Comparison of ENCODE assay signal across 25 cellular contexts in genomic region chr2:74046441-74046840, GRCh38.
"Had no signal": no experiment of that assay in that cellular context is flagged by ENCODE, and none has a peak within 500 bp of the region (broad histone marks: within the 10 kb centered on the region; RNA-seq: fewer than 3 reads in every experiment).

No MANE protein-coding gene starts in this region.

- H3K27me3 ChIP-seq: hepatocyte, pancreas, tibial nerve, uterus had no signal

- H3K36me3 ChIP-seq: prostate gland, uterus had no signal

- H3K9me3 ChIP-seq: left ventricle myocardium inferior, pancreas, prostate gland, tibial nerve, uterus had no signal

- H3K4me3 Mint-ChIP-seq: mesothelial cell of epicardium; naive B cell; natural killer cell; stimulated activated naive CD8-positive, alpha-beta T cell treated with anti-CD3 and anti-CD28 coated beads, Interleukin-15, amount 100 ng/mL, for 72 hours; type B pancreatic cell had no signal

- H3K36me3 Mint-ChIP-seq: natural killer cell had no signal

- H3K27ac ChIP-seq: hepatocyte, left ventricle myocardium inferior, pancreas, prostate gland, tibial nerve, uterus had no signal

- H3K27me3 Mint-ChIP-seq: naive B cell; stimulated activated naive CD8-positive, alpha-beta T cell treated with anti-CD3 and anti-CD28 coated beads, Interleukin-15, amount 100 ng/mL, for 72 hours; type B pancreatic cell had no signal

- H3K4me1 ChIP-seq: left ventricle myocardium inferior, pancreas, prostate gland, tibial nerve, uterus had no signal

- DNase-seq: islet precursor cell; left ventricle myocardium inferior; mesendoderm; naive B cell; natural killer cell; nucleus accumbens; pancreas; posterior cingulate gyrus; retina; stimulated activated CD4-positive, alpha-beta T cell treated with anti-CD3 and anti-CD28 coated beads, Interleukin-12 subunit alpha, Interleukin-12 subunit beta, amount 100 ng/mL, for 4 hours; stimulated activated CD4-positive, alpha-beta T cell treated with anti-CD3 and anti-CD28 coated beads, Interleukin-15, amount 100 ng/mL, for 24 hours; stimulated activated CD4-positive, alpha-beta T cell treated with anti-CD3 and anti-CD28 coated beads, Interleukin-2, amount 100 ng/mL, for 24 hours; stimulated activated CD4-positive, alpha-beta T cell treated with anti-CD3 and anti-CD28 coated beads, Interleukin-4, amount 100 ng/mL, for 1 hour; stimulated activated naive CD4-positive, alpha-beta T cell treated with Interleukin-2 at 50 U/mL for 16 hours; stimulated activated naive CD8-positive, alpha-beta T cell treated with anti-CD3 and anti-CD28 coated beads, Interleukin-15, amount 100 ng/mL, for 72 hours; substantia nigra; uterus had no signal

- ATAC-seq: natural killer cell; pancreas; sciatic nerve; stimulated activated naive CD8-positive, alpha-beta T cell treated with anti-CD3 and anti-CD28 coated beads, Interleukin-15, amount 100 ng/mL, for 72 hours had no signal

- H3K9me3 Mint-ChIP-seq: mesothelial cell of epicardium; naive B cell; natural killer cell; stimulated activated naive CD8-positive, alpha-beta T cell treated with anti-CD3 and anti-CD28 coated beads, Interleukin-15, amount 100 ng/mL, for 72 hours; type B pancreatic cell had no signal

- H3K4me3 ChIP-seq: hepatocyte, left ventricle myocardium inferior, lung, pancreas, prostate gland, skin epidermis, tibial nerve, uterus had no signal
